Comparison of ENCODE assay signal across 10 cellular contexts in genomic region chr10:58963101-58963534, GRCh38.
DNase-seq lines count a peak whose midpoint lies in the region; ATAC-seq and TF ChIP-seq lines count a peak whose summit lies in the region.
"Had no signal": no experiment of that assay in that cellular context is flagged by ENCODE, and none has a peak within 500 bp of the region (broad histone marks: within the 10 kb centered on the region; RNA-seq: fewer than 3 reads in every experiment).

No MANE protein-coding gene starts in this region.

- no peaks in the 10 kb centered on the region; the same call in 1 of the 2 replicates for H3K9me3 ChIP-seq in PC-9 (ENCODE audit: insufficient read depth, low read depth)
- H3K9me3 ChIP-seq in gastrocnemius medialis, result no peaks in the 10 kb centered on the region

- no peaks in the 10 kb centered on the region for H3F3A ChIP-seq in PC-9 (ENCODE audit: insufficient read depth, low read depth)

- H3K4me3 ChIP-seq in PC-9, result no peak overlapping the region
- H3K4me3 ChIP-seq in fibroblast of pulmonary artery (replicated peaks; ENCODE audit: low read depth, low read length), result no peak overlapping the region
- no peak overlapping the region for H3K4me3 ChIP-seq in gastrocnemius medialis

- H3K27ac ChIP-seq in PC-9 (no peak overlapping the region), gastrocnemius medialis (no peak overlapping the region)

- H2AFZ ChIP-seq in PC-9, result no peak overlapping the region

- H3K27me3 ChIP-seq in PC-9 (ENCODE audit: insufficient read depth, low read depth) (no peaks in the 10 kb centered on the region), gastrocnemius medialis (no peaks in the 10 kb centered on the region)

- 0 out of 2 replicates have a peak, but pooled peaks cover 8% of the 10 kb centered on the region for H3K4me1 ChIP-seq in PC-9 (replicated peaks; ENCODE audit: insufficient read depth)
- H3K4me1 ChIP-seq in gastrocnemius medialis, result peaks cover 0 to 10% of the 10 kb centered on the region in 2 donors

- ATAC-seq in HG03280 (IDR thresholded peaks at IDR 0.05; ENCODE audit: unreplicated experiment) (no peak), HG02973 (IDR thresholded peaks at IDR 0.05; ENCODE audit: unreplicated experiment) (no peak), gastrocnemius medialis (no peak)

- CTCF ChIA-PET in PC-9 (lab: Charles Lee), result no interaction called here

- TF ChIP-seq POLR2A in gastrocnemius medialis (IDR thresholded peaks at IDR 0.05), result no peak

- H3K36me3 ChIP-seq in PC-9 (ENCODE audit: low read depth) (no peaks in the 10 kb centered on the region), gastrocnemius medialis (no peaks in the 10 kb centered on the region)

- POLR2A ChIA-PET in PC-9 (lab: Charles Lee; ENCODE audit: unreplicated experiment), result no interaction called here

- peak; percentile 47; the same call in 1 of the 2 replicates for TF ChIP-seq CTCF in PC-9 (conservative IDR thresholded peaks at IDR 0.05)
- TF ChIP-seq CTCF in fibroblast of pulmonary artery (IDR thresholded peaks at IDR 0.05; ENCODE audit: low read length, missing control alignments), result peak; percentile 26
- TF ChIP-seq CTCF in gastrocnemius medialis (IDR thresholded peaks at IDR 0.05 in 4 of 5, conservative IDR thresholded peaks at IDR 0.05 in 1 of 5), result peak in 1 of 5 experiments; percentile 17

- intact Hi-C loops in PC-9 (cut with micrococcal nuclease; ENCODE audit: unreplicated experiment), result no loop called here
- intact Hi-C loops in gastrocnemius medialis (cut with DNase I; ENCODE audit: low total_unique reads), result no loop called here

- in situ Hi-C loops in gastrocnemius medialis (cut with MboI; ENCODE audit: low sequenced_read_pairs in 4 of 4), result loop anchor here (25.0 kb wide), 4 partner anchors 199 to 649 kb away; no protein-coding TSS in a partner anchor

- no peaks in the 10 kb centered on the region for H3K79me2 ChIP-seq in PC-9 (ENCODE audit: low read depth)

- no peaks in the 10 kb centered on the region; the same call in 1 of the 2 replicates for H3K9me2 ChIP-seq in PC-9 (ENCODE audit: insufficient read depth)

- BruUV-seq in PC-9 (replicated peaks; lab: Mats Ljungman, UMichigan), result no TSS peak

- DNase-seq in NCI-H748 (lab: John Stamatoyannopoulos, UW; ENCODE audit: unreplicated experiment) (peak; percentile 45), NCI-H748 treated with DMSO at 0.1 percent for 48 hours (lab: John Stamatoyannopoulos, UW) (no peak), PC-9 (no peak), fibroblast of pulmonary artery (ENCODE audit: low read depth) (no peak), superior temporal gyrus (ENCODE audit: extremely low spot score) (peak; percentile 90), gastrocnemius medialis (no peak)
- DNase-seq: activated CD4-positive, alpha-beta T cell treated with anti-CD3 and anti-CD28 coated beads, Interleukin-2, amount 10 ng/mL, durations not matched to agents 7 days and 5 days; NCI-H526 treated with DMSO at 0.1 percent for 48 hours had no signal

- no peaks in the 10 kb centered on the region for H4K20me1 ChIP-seq in PC-9 (ENCODE audit: insufficient read depth)

- no peak overlapping the region for H3K4me2 ChIP-seq in PC-9

Comparison
In these comparisons a context has a peak if more than half of its experiments do, and no peak if none do; other contexts are left out.
1. DNase-seq: peak in NCI-H748 (single experiment) and superior temporal gyrus (single experiment); none in NCI-H748 treated with DMSO at 0.1 percent for 48 hours (single experiment), PC-9 (0 of 2), fibroblast of pulmonary artery (single experiment) and gastrocnemius medialis (0 of 2).